ENCODE assay signal across 15 cellular contexts in genomic region chr16:81816793-81817210, GRCh38. TPM values are rescaled to one million over a fixed set of nuclear protein-coding genes. Genes with fewer than 3 reads are reported as not detected.
DNase-seq lines count a peak whose midpoint lies in the region; ATAC-seq and TF ChIP-seq lines count a peak whose summit lies in the region.
"Had no signal": no experiment of that assay in that cellular context is flagged by ENCODE, and none has a peak within 500 bp of the region (broad histone marks: within the 10 kb centered on the region; RNA-seq: fewer than 3 reads in every experiment).

No MANE protein-coding gene starts in this region.

- peak overlapping the region; percentile 98 to 99 for H3K27ac Mint-ChIP-seq in natural killer cell
- H3K27ac Mint-ChIP-seq in activated T-helper 17 cell treated with anti-CD3 and anti-CD28 coated beads, Interleukin-2, amount 50 U/mL, for 72 hours: no peak overlapping the region
- H3K27ac Mint-ChIP-seq: activated naive CD8-positive, alpha-beta T cell treated with anti-CD3 and anti-CD28 coated beads, Interleukin-2, amount 10 ng/mL, durations not matched to agents 7 days and 5 days had no signal

- peak; percentile 26 for ATAC-seq in GM21515 (IDR thresholded peaks at IDR 0.05; ENCODE audit: unreplicated experiment)
- ATAC-seq in natural killer cell: peak in 1 of 3 donors; percentile 6
- no peak for ATAC-seq in GM19467 (IDR thresholded peaks at IDR 0.05; ENCODE audit: unreplicated experiment)
- ATAC-seq in activated T-helper 17 cell treated with anti-CD3 and anti-CD28 coated beads, Interleukin-2, amount 50 U/mL, for 72 hours (replicated peaks): no peak
- ATAC-seq: heart right ventricle had no signal

- no peak for TF ChIP-seq CTCF in GM12875 (IDR thresholded peaks at IDR 0.05; ENCODE audit: borderline replicate concordance, insufficient read depth, low read depth, low read length)
- no peak for TF ChIP-seq CTCF in natural killer cell (IDR thresholded peaks at IDR 0.05)

- H3K9me3 Mint-ChIP-seq in natural killer cell: no peaks in the 10 kb centered on the region
- H3K9me3 Mint-ChIP-seq in activated T-helper 17 cell treated with anti-CD3 and anti-CD28 coated beads, Interleukin-2, amount 50 U/mL, for 72 hours: no peaks in the 10 kb centered on the region
- H3K9me3 Mint-ChIP-seq: activated naive CD8-positive, alpha-beta T cell treated with anti-CD3 and anti-CD28 coated beads, Interleukin-2, amount 10 ng/mL, durations not matched to agents 7 days and 5 days had no signal

- no peaks in the 10 kb centered on the region for H3K27me3 Mint-ChIP-seq in natural killer cell (ENCODE audit: low read depth in 2 of 2)
- H3K27me3 Mint-ChIP-seq in activated T-helper 17 cell treated with anti-CD3 and anti-CD28 coated beads, Interleukin-2, amount 50 U/mL, for 72 hours: no peaks in the 10 kb centered on the region

- DNase-seq in NAMALWA (ENCODE audit: low spot score) (peak; percentile 85), natural killer cell (peak; percentile 42), NCI-H82 (lab: John Stamatoyannopoulos, UW) (no peak)
- DNase-seq: activated naive CD8-positive, alpha-beta T cell treated with anti-CD3 and anti-CD28 coated beads, Interleukin-2, amount 10 ng/mL, durations not matched to agents 7 days and 5 days; C1 segment of cervical spinal cord; cerebellar nuclear complex; heart right ventricle; NCI-H2081 treated with DMSO at 0.1 percent for 48 hours; stimulated activated CD4-positive, alpha-beta T cell treated with anti-CD3 and anti-CD28 coated beads, Interleukin-4, amount 100 ng/mL, for 24 hours; stimulated activated naive CD4-positive, alpha-beta T cell had no signal

- H3K4me3 ChIP-seq in GM12875 (ENCODE audit: low read depth, low read length): peak overlapping the region; percentile 1
- H3K4me3 ChIP-seq: heart right ventricle, SK-N-MC had no signal

- peak overlapping the region; percentile 82 for H3K4me3 Mint-ChIP-seq in natural killer cell
- H3K4me3 Mint-ChIP-seq in activated T-helper 17 cell treated with anti-CD3 and anti-CD28 coated beads, Interleukin-2, amount 50 U/mL, for 72 hours: no peak overlapping the region
- H3K4me3 Mint-ChIP-seq: activated naive CD8-positive, alpha-beta T cell treated with anti-CD3 and anti-CD28 coated beads, Interleukin-2, amount 10 ng/mL, durations not matched to agents 7 days and 5 days had no signal

- intact Hi-C loops in natural killer cell (cut with micrococcal nuclease): loop anchor here (2.0 kb wide), 1 partner anchor 46 kb away; no protein-coding TSS in a partner anchor

- H3K4me1 Mint-ChIP-seq in natural killer cell: peaks cover 79 to 80% of the 10 kb centered on the region in 2 donors
- H3K4me1 Mint-ChIP-seq in activated T-helper 17 cell treated with anti-CD3 and anti-CD28 coated beads, Interleukin-2, amount 50 U/mL, for 72 hours: no peaks in the 10 kb centered on the region

- no peaks in the 10 kb centered on the region for H3K36me3 Mint-ChIP-seq in natural killer cell
- H3K36me3 Mint-ChIP-seq in activated T-helper 17 cell treated with anti-CD3 and anti-CD28 coated beads, Interleukin-2, amount 50 U/mL, for 72 hours (ENCODE audit: low read depth): no peaks in the 10 kb centered on the region

RNA-seq across cellular contexts. Expression of gene PLCG2, which starts 37.7 kb away (rescaled TPM):
- total RNA-seq in natural killer cell: 100 to 1,000 TPM; 250 to 298 (median 285) TPM
- 10 to 100 TPM in 1 of 2 donors, 1 to 10 TPM in 1; 6.6 to 11.0 TPM for total RNA-seq in activated T-helper 17 cell treated with anti-CD3 and anti-CD28 coated beads, Interleukin-2, amount 50 U/mL, for 72 hours

Comparison
In these comparisons a context has a peak if more than half of its experiments do, and no peak if none do; other contexts are left out.
1. RNA of gene PLCG2, which starts 37.7 kb away (total RNA-seq): 250 to 298 TPM in natural killer cell; 6.6 to 11.0 TPM in activated T-helper 17 cell treated with anti-CD3 and anti-CD28 coated beads, Interleukin-2, amount 50 U/mL, for 72 hours; every median in the first group is over 10 times any median in the second.